21 cellular contexts compared by ENCODE assay signal in genomic region chr10:70391654-70392053, GRCh38. TPM values are rescaled to one million over a fixed set of nuclear protein-coding genes. Genes with fewer than 3 reads are reported as not detected.
DNase-seq lines count a peak whose midpoint lies in the region; ATAC-seq, FAIRE-seq and TF ChIP-seq lines count a peak whose summit lies in the region.
"Had no signal": no experiment of that assay in that cellular context is flagged by ENCODE, and none has a peak within 500 bp of the region (broad histone marks: within the 10 kb centered on the region; RNA-seq: fewer than 3 reads in every experiment).

No MANE protein-coding gene starts in this region.

- no peak overlapping the region for H2BK15ac ChIP-seq in mesenchymal stem cell (ENCODE audit: low read depth, poor library complexity, severe bottlenecking)

- H3K27ac Mint-ChIP-seq in type B pancreatic cell: peak overlapping the region; percentile 26
- H3K27ac Mint-ChIP-seq: CD4-positive, alpha-beta memory T cell; HFFc6 had no signal

- H2AFZ ChIP-seq in mesenchymal stem cell (ENCODE audit: low read depth, low read length): no peak overlapping the region
- no peak overlapping the region for H2AFZ ChIP-seq in HepG2 (ENCODE audit: low read length)

- in situ Hi-C loops in HepG2 (cut with HindIII; ENCODE audit: extremely low pct_ligation_motif_present, low pct_unique_long_range_greater_than_20kb): no loop called here

- no peak for TF ChIP-seq CTCF in heart left ventricle (IDR thresholded peaks at IDR 0.05)
- TF ChIP-seq CTCF in body of pancreas (IDR thresholded peaks at IDR 0.05): no peak
- no peak for TF ChIP-seq CTCF in type B pancreatic cell (conservative IDR thresholded peaks at IDR 0.05)
- no peak for TF ChIP-seq CTCF in HepG2 (CRISPR knock-in tag; IDR thresholded peaks at IDR 0.05)

- H3K27ac ChIP-seq in heart left ventricle (no peak overlapping the region), body of pancreas (peak overlapping the region in 3 of 4 donors; percentile 67 to 78 (median 74)), mesenchymal stem cell (ENCODE audit: low read length, poor library complexity, severe bottlenecking) (no peak overlapping the region), HepG2 (ENCODE audit: extremely low read length, insufficient read depth, low read length) (no peak overlapping the region)
- H3K27ac ChIP-seq: C4-2B had no signal

- no peak for TF ChIP-seq RAD21 in HepG2 (CRISPR knock-in tag; IDR thresholded peaks at IDR 0.05)

- no peak for FAIRE-seq in HepG2 (lab: Jason Lieb, UNC)
- FAIRE-seq: A204.1, GM12878, GM18507 had no signal

- TF ChIP-seq POLR2A in heart left ventricle (IDR thresholded peaks at IDR 0.05) (no peak), body of pancreas (IDR thresholded peaks at IDR 0.05) (no peak), HepG2 (IDR thresholded peaks at IDR 0.05; ENCODE audit: insufficient read depth in 1 of 2, low read depth in 2 of 2, low read length in 2 of 2) (no peak)

- H3K4me2 ChIP-seq in mesenchymal stem cell (ENCODE audit: low read length, poor library complexity, severe bottlenecking) (no peak overlapping the region), HepG2 (ENCODE audit: low read depth, low read length) (no peak overlapping the region)

- H3K79me1 ChIP-seq in mesenchymal stem cell (replicated peaks; ENCODE audit: low read length, poor library complexity, severe bottlenecking): no peaks in the 10 kb centered on the region

- ATAC-seq in heart left ventricle: peak in 3 of 4 donors; percentile 32 to 58 (median 43)
- ATAC-seq in body of pancreas: no peak
- no peak for ATAC-seq in GM21515 (IDR thresholded peaks at IDR 0.05; ENCODE audit: unreplicated experiment)
- no peak for ATAC-seq in HepG2
- ATAC-seq: GM12878 had no signal

- H4K20me1 ChIP-seq in HepG2 (ENCODE audit: insufficient read depth, low read length): no peaks in the 10 kb centered on the region

- H3K4ac ChIP-seq in mesenchymal stem cell (ENCODE audit: low read depth in 1 of 2, low read length in 2 of 2): no peak overlapping the region

- H4K8ac ChIP-seq in mesenchymal stem cell (ENCODE audit: low read length): no peak overlapping the region

- POLR2A ChIA-PET in HepG2 (lab: Yijun Ruan, JAX): no interaction called here

- H3K14ac ChIP-seq in mesenchymal stem cell (ENCODE audit: low read length in 2 of 2): no peak overlapping the region

- H3K9me3 ChIP-seq in heart left ventricle (no peaks in the 10 kb centered on the region), body of pancreas (no peaks in the 10 kb centered on the region), mesenchymal stem cell (ENCODE audit: control insufficient read depth, low read length) (no peaks in the 10 kb centered on the region), HepG2 (ENCODE audit: low read length) (no peaks in the 10 kb centered on the region)
- H3K9me3 ChIP-seq: BE2C had no signal

- peaks cover 0 to 8% (median 0%) of the 10 kb centered on the region in 12 donors for H3K4me1 ChIP-seq in heart left ventricle
- H3K4me1 ChIP-seq in body of pancreas: peaks cover 22% of the 10 kb centered on the region
- H3K4me1 ChIP-seq in mesenchymal stem cell (ENCODE audit: control insufficient read depth, insufficient read depth, low read depth, low read length): peaks cover 2% of the 10 kb centered on the region
- peaks cover 20% of the 10 kb centered on the region for H3K4me1 ChIP-seq in HepG2 (ENCODE audit: insufficient read depth, low read length)
- H3K4me1 ChIP-seq: BE2C had no signal

- H2BK12ac ChIP-seq in mesenchymal stem cell (ENCODE audit: low read length in 2 of 2): no peak overlapping the region

- CTCF ChIA-PET in HepG2 (lab: Yijun Ruan, JAX; ENCODE audit: low intra/inter-chr PET ratio, low total read pairs): no interaction called here

- no peaks in the 10 kb centered on the region for H3K9me3 Mint-ChIP-seq in type B pancreatic cell
- H3K9me3 Mint-ChIP-seq: CD4-positive, alpha-beta memory T cell; HFFc6 had no signal

- peak overlapping the region; percentile 44 for H2BK5ac ChIP-seq in mesenchymal stem cell (ENCODE audit: low read depth, low read length, poor library complexity, severe bottlenecking)

- no peak overlapping the region for H3K4me3 Mint-ChIP-seq in type B pancreatic cell
- H3K4me3 Mint-ChIP-seq: CD4-positive, alpha-beta memory T cell; HFFc6 had no signal

- H4K91ac ChIP-seq in mesenchymal stem cell (ENCODE audit: low read length): no peak overlapping the region

- no peaks in the 10 kb centered on the region for H3K36me3 Mint-ChIP-seq in type B pancreatic cell
- H3K36me3 Mint-ChIP-seq: CD4-positive, alpha-beta memory T cell had no signal

- intact Hi-C loops in heart left ventricle (cut with DNase I) (no loop called here), cardiac septum (cut with DNase I) (no loop called here), body of pancreas (cut with DNase I) (no loop called here), HepG2 (cut with micrococcal nuclease; ENCODE audit: unreplicated experiment) (no loop called here)

- no peak for TF ChIP-seq EP300 in HepG2 (IDR thresholded peaks at IDR 0.05; ENCODE audit: low read depth in 2 of 2, low read length in 2 of 2)
- no peak for TF ChIP-seq EP300 in HepG2 (CRISPR knock-in tag; IDR thresholded peaks at IDR 0.05; ENCODE audit: borderline replicate concordance)

- no peak overlapping the region for H2BK120ac ChIP-seq in mesenchymal stem cell (ENCODE audit: low read depth, low read length)

- H3K4me3 ChIP-seq in heart left ventricle (no peak overlapping the region), body of pancreas (no peak overlapping the region), mesenchymal stem cell (ENCODE audit: insufficient read depth in 1 of 2, low read depth in 1 of 2, low read length in 2 of 2) (no peak overlapping the region), HepG2 (replicated peaks in 1 of 3; ENCODE audit: insufficient read depth in 1 of 3, low read depth in 2 of 3, low read length in 3 of 3) (no peak overlapping the region)
- H3K4me3 ChIP-seq: GM12878 had no signal

- H3K4me1 Mint-ChIP-seq in type B pancreatic cell (ENCODE audit: unreplicated experiment): peaks cover 13% of the 10 kb centered on the region

- H3K18ac ChIP-seq in mesenchymal stem cell (ENCODE audit: low read depth in 1 of 2, low read length in 2 of 2): no peak overlapping the region

- no peak for DNase-seq in heart left ventricle
- no peak for DNase-seq in cardiac septum (ENCODE audit: low spot score)
- DNase-seq in body of pancreas: no peak
- DNase-seq in mesenchymal stem cell: no peak
- no peak for DNase-seq in type B pancreatic cell (ENCODE audit: extremely low spot score, unreplicated experiment)
- DNase-seq in NCI-H2227 (lab: John Stamatoyannopoulos, UW; ENCODE audit: unreplicated experiment): no peak
- DNase-seq in HepG2 (ENCODE audit: low spot score): no peak
- DNase-seq: BE2C; CD4-positive, alpha-beta memory T cell; DMS79; HCEC 1CT; HFFc6 had no signal

- no peaks in the 10 kb centered on the region for H3K79me2 ChIP-seq in HepG2 (ENCODE audit: insufficient read depth, low read length)

- 17 to 30% (median 23%) methylated on average over 4 of the region's 4 CpGs for WGBS in heart left ventricle, 4 donors
- 21 to 22% methylated on average over 4 of the region's 4 CpGs for WGBS in body of pancreas, 2 donors
- WGBS in mesenchymal stem cell: 73% methylated on average over 4 of the region's 4 CpGs
- WGBS in HepG2 (ENCODE audit: low lambda C conversion rate): 28% methylated on average over 4 of the region's 4 CpGs

- peaks cover 10% of the 10 kb centered on the region for H3K27me3 Mint-ChIP-seq in type B pancreatic cell

- H3K36me3 ChIP-seq in heart left ventricle: no peaks in the 10 kb centered on the region
- H3K36me3 ChIP-seq in body of pancreas (replicated peaks in 1 of 2; ENCODE audit: insufficient read depth in 1 of 2, low read depth in 2 of 2): no peaks in the 10 kb centered on the region
- no peaks in the 10 kb centered on the region for H3K36me3 ChIP-seq in mesenchymal stem cell (ENCODE audit: control insufficient read depth in 1 of 2, insufficient read depth in 2 of 2, low read depth in 1 of 2, low read length in 2 of 2)
- no peaks in the 10 kb centered on the region for H3K36me3 ChIP-seq in HepG2 (replicated peaks in 1 of 2; ENCODE audit: control insufficient read depth in 1 of 2, insufficient read depth in 2 of 2, low read length in 2 of 2)
- H3K36me3 ChIP-seq: BE2C had no signal

- no peaks in the 10 kb centered on the region for H3K27me3 ChIP-seq in heart left ventricle
- no peaks in the 10 kb centered on the region for H3K27me3 ChIP-seq in body of pancreas
- peaks cover 14 to 15% of the 10 kb centered on the region in 2 experiments for H3K27me3 ChIP-seq in mesenchymal stem cell (ENCODE audit: control insufficient read depth in 1 of 2, insufficient read depth in 1 of 2, low read length in 2 of 2)
- no peaks in the 10 kb centered on the region for H3K27me3 ChIP-seq in HepG2 (ENCODE audit: control insufficient read depth in 1 of 2, insufficient read depth in 2 of 2, low read length in 2 of 2)
- H3K27me3 ChIP-seq: BE2C had no signal

- no peak overlapping the region for H2AK5ac ChIP-seq in mesenchymal stem cell (ENCODE audit: low read length, severe bottlenecking)

- H3K23ac ChIP-seq in mesenchymal stem cell (ENCODE audit: low read length in 2 of 2): no peak overlapping the region

- BruUV-seq in HepG2 (replicated peaks; lab: Mats Ljungman, UMichigan): no TSS peak

- H3K9ac ChIP-seq in mesenchymal stem cell (ENCODE audit: low read length): no peak overlapping the region
- H3K9ac ChIP-seq in HepG2 (ENCODE audit: insufficient read depth, low read depth, low read length): no peak overlapping the region

RNA-seq across cellular contexts. Expression of gene LRRC20, which starts 9.2 kb away (rescaled TPM):
- total RNA-seq in heart left ventricle (10 to 100 TPM; 32.7 to 92.2 (median 60.2) TPM), cardiac septum (46.3 TPM), body of pancreas (1 to 10 TPM in 1 of 2 donors, under 1 TPM in 1; 0.66 to 1.6 TPM), type B pancreatic cell (ENCODE audit: low replicate concordance) (6.1 and 17.6 TPM in 2 replicates), HepG2 (2016; rRNA removed; fragmentation: Illumina TruSeq; extraction: Trizol) (37.5 and 38.6 TPM in 2 replicates)
- polyA plus RNA-seq in heart left ventricle (10 to 100 TPM; 24.8 to 28.4 TPM), HepG2 (2011; rRNA removed) (31.1 and 37.0 TPM in 2 replicates)
- polyA plus RNA-seq in mesenchymal stem cell (2013, experiment 1 of 2): 15.0 TPM
- 16.2 TPM for polyA plus RNA-seq in mesenchymal stem cell (2013, experiment 2 of 2)
- total RNA-seq in HepG2 (2016; cell fraction: cytosol; rRNA removed; fragmentation: Illumina TruSeq; extraction: Trizol; ENCODE audit: low read depth): 7.5 and 7.6 TPM in 2 replicates
- total RNA-seq in HepG2 (2016; cell fraction: insoluble cytoplasmic fraction; rRNA removed; fragmentation: Illumina TruSeq; extraction: Trizol): 31.9 and 38.9 TPM in 2 replicates
- total RNA-seq in HepG2 (2016; cell fraction: membrane; rRNA removed; fragmentation: Illumina TruSeq; extraction: Trizol): 28.7 and 30.2 TPM in 2 replicates
- 21.0 and 21.2 TPM in 2 replicates for total RNA-seq in HepG2 (2016; cell fraction: nucleus; rRNA removed; fragmentation: Illumina TruSeq; extraction: Trizol)
- 40.7 and 41.5 TPM in 2 replicates for polyA plus RNA-seq in HepG2 (2011; cell fraction: cytosol; rRNA removed)
- polyA plus RNA-seq in HepG2 (2011; cell fraction: nucleus; rRNA removed): 39.1 and 48.3 TPM in 2 replicates
- 20.8 and 26.7 TPM in 2 replicates for polyA plus RNA-seq in HepG2 (2012)
- polyA plus RNA-seq in HepG2 (2016; cell fraction: cytosol; fragmentation: Illumina TruSeq; extraction: Trizol; ENCODE audit: low read depth): 6.9 and 8.4 TPM in 2 replicates
- polyA plus RNA-seq in HepG2 (2016; cell fraction: insoluble cytoplasmic fraction; fragmentation: Illumina TruSeq; extraction: Trizol; ENCODE audit: low read depth): 39.8 and 43.5 TPM in 2 replicates
- 24.8 and 26.5 TPM in 2 replicates for polyA plus RNA-seq in HepG2 (2016; cell fraction: membrane; fragmentation: Illumina TruSeq; extraction: Trizol; ENCODE audit: low read depth)
- polyA plus RNA-seq in HepG2 (2016; cell fraction: nucleus; fragmentation: Illumina TruSeq; extraction: Trizol; ENCODE audit: insufficient read depth, low read depth): 43.4 and 44.0 TPM in 2 replicates
- 8.9 and 35.0 TPM in 2 replicates for polyA minus RNA-seq in HepG2 (2011; rRNA and poly(A)+ RNA removed; ENCODE audit: low replicate concordance)
- 14.2 and 15.2 TPM in 2 replicates for polyA minus RNA-seq in HepG2 (2011; cell fraction: cytosol; rRNA and poly(A)+ RNA removed)
- polyA minus RNA-seq in HepG2 (2011; cell fraction: nucleus; rRNA and poly(A)+ RNA removed): 8.6 and 11.4 TPM in 2 replicates

RNA-seq across cellular contexts. Expression of gene EIF4EBP2, which starts 12.3 kb away (rescaled TPM):
- total RNA-seq in heart left ventricle: 100 to 1,000 TPM in 1 of 9 donors, 10 to 100 TPM in 8; 78.3 to 150 (median 89.7) TPM
- 10 to 100 TPM; 20.6 to 41.8 TPM for polyA plus RNA-seq in heart left ventricle
- total RNA-seq in cardiac septum: 69.8 TPM
- 10 to 100 TPM; 44.9 to 47.1 TPM for total RNA-seq in body of pancreas
- 48.3 TPM for polyA plus RNA-seq in mesenchymal stem cell (2013, experiment 1 of 2)
- 48.7 TPM for polyA plus RNA-seq in mesenchymal stem cell (2013, experiment 2 of 2)
- 80.4 and 100 TPM in 2 replicates for total RNA-seq in type B pancreatic cell (ENCODE audit: low replicate concordance)
- 22.0 and 38.0 TPM in 2 replicates for total RNA-seq in HepG2 (2016; rRNA removed; fragmentation: Illumina TruSeq; extraction: Trizol)
- total RNA-seq in HepG2 (2016; cell fraction: cytosol; rRNA removed; fragmentation: Illumina TruSeq; extraction: Trizol; ENCODE audit: low read depth): 17.2 and 19.6 TPM in 2 replicates
- 21.9 and 34.6 TPM in 2 replicates for total RNA-seq in HepG2 (2016; cell fraction: insoluble cytoplasmic fraction; rRNA removed; fragmentation: Illumina TruSeq; extraction: Trizol)
- total RNA-seq in HepG2 (2016; cell fraction: membrane; rRNA removed; fragmentation: Illumina TruSeq; extraction: Trizol): 61.0 and 70.2 TPM in 2 replicates
- total RNA-seq in HepG2 (2016; cell fraction: nucleus; rRNA removed; fragmentation: Illumina TruSeq; extraction: Trizol): 16.9 and 19.6 TPM in 2 replicates
- polyA plus RNA-seq in HepG2 (2011; rRNA removed): 15.2 and 16.9 TPM in 2 replicates
- 11.8 and 19.5 TPM in 2 replicates for polyA plus RNA-seq in HepG2 (2011; cell fraction: cytosol; rRNA removed)
- polyA plus RNA-seq in HepG2 (2011; cell fraction: nucleus; rRNA removed): 6.5 and 9.6 TPM in 2 replicates
- 30.8 and 39.1 TPM in 2 replicates for polyA plus RNA-seq in HepG2 (2012)
- 64.7 and 66.1 TPM in 2 replicates for polyA plus RNA-seq in HepG2 (2016; cell fraction: cytosol; fragmentation: Illumina TruSeq; extraction: Trizol; ENCODE audit: low read depth)
- 46.1 and 53.1 TPM in 2 replicates for polyA plus RNA-seq in HepG2 (2016; cell fraction: insoluble cytoplasmic fraction; fragmentation: Illumina TruSeq; extraction: Trizol; ENCODE audit: low read depth)
- 111 and 131 TPM in 2 replicates for polyA plus RNA-seq in HepG2 (2016; cell fraction: membrane; fragmentation: Illumina TruSeq; extraction: Trizol; ENCODE audit: low read depth)
- 25.2 TPM in 2 replicates for polyA plus RNA-seq in HepG2 (2016; cell fraction: nucleus; fragmentation: Illumina TruSeq; extraction: Trizol; ENCODE audit: insufficient read depth, low read depth)
- 19.1 and 27.4 TPM in 2 replicates for polyA minus RNA-seq in HepG2 (2011; rRNA and poly(A)+ RNA removed; ENCODE audit: low replicate concordance)
- 18.4 and 23.2 TPM in 2 replicates for polyA minus RNA-seq in HepG2 (2011; cell fraction: cytosol; rRNA and poly(A)+ RNA removed)
- 15.6 and 18.5 TPM in 2 replicates for polyA minus RNA-seq in HepG2 (2011; cell fraction: nucleus; rRNA and poly(A)+ RNA removed)

RNA-seq across cellular contexts. Expression of gene NODAL, which starts 49.8 kb away (rescaled TPM):
- total RNA-seq in heart left ventricle: under 1 TPM in 2 of 9 donors, not detected in 7; 0.22 to 0.37 TPM
- not detected for polyA plus RNA-seq in heart left ventricle
- total RNA-seq in cardiac septum: 0.38 TPM
- not detected for total RNA-seq in body of pancreas
- not detected for polyA plus RNA-seq in mesenchymal stem cell (2013, experiment 1 of 2)
- not detected for polyA plus RNA-seq in mesenchymal stem cell (2013, experiment 2 of 2)
- not detected in 2 replicates for total RNA-seq in type B pancreatic cell (ENCODE audit: low replicate concordance)
- total RNA-seq in HepG2 (2016; rRNA removed; fragmentation: Illumina TruSeq; extraction: Trizol): 0.24 TPM in 1 of 2 replicates, not detected in the other
- total RNA-seq in HepG2 (2016; cell fraction: cytosol; rRNA removed; fragmentation: Illumina TruSeq; extraction: Trizol; ENCODE audit: low read depth): not detected in 2 replicates
- total RNA-seq in HepG2 (2016; cell fraction: insoluble cytoplasmic fraction; rRNA removed; fragmentation: Illumina TruSeq; extraction: Trizol): not detected in 2 replicates
- total RNA-seq in HepG2 (2016; cell fraction: membrane; rRNA removed; fragmentation: Illumina TruSeq; extraction: Trizol): 0.17 TPM in 1 of 2 replicates, not detected in the other
- not detected in 2 replicates for total RNA-seq in HepG2 (2016; cell fraction: nucleus; rRNA removed; fragmentation: Illumina TruSeq; extraction: Trizol)
- not detected in 2 replicates for polyA plus RNA-seq in HepG2 (2011; rRNA removed)
- polyA plus RNA-seq in HepG2 (2011; cell fraction: cytosol; rRNA removed): not detected in 2 replicates
- not detected in 2 replicates for polyA plus RNA-seq in HepG2 (2011; cell fraction: nucleus; rRNA removed)
- polyA plus RNA-seq in HepG2 (2012): not detected in 2 replicates
- polyA plus RNA-seq in HepG2 (2016; cell fraction: cytosol; fragmentation: Illumina TruSeq; extraction: Trizol; ENCODE audit: low read depth): not detected in 2 replicates
- not detected in 2 replicates for polyA plus RNA-seq in HepG2 (2016; cell fraction: insoluble cytoplasmic fraction; fragmentation: Illumina TruSeq; extraction: Trizol; ENCODE audit: low read depth)
- polyA plus RNA-seq in HepG2 (2016; cell fraction: membrane; fragmentation: Illumina TruSeq; extraction: Trizol; ENCODE audit: low read depth): not detected in 2 replicates
- not detected in 2 replicates for polyA plus RNA-seq in HepG2 (2016; cell fraction: nucleus; fragmentation: Illumina TruSeq; extraction: Trizol; ENCODE audit: insufficient read depth, low read depth)
- not detected in 2 replicates for polyA minus RNA-seq in HepG2 (2011; rRNA and poly(A)+ RNA removed; ENCODE audit: low replicate concordance)
- not detected in 2 replicates for polyA minus RNA-seq in HepG2 (2011; cell fraction: cytosol; rRNA and poly(A)+ RNA removed)
- polyA minus RNA-seq in HepG2 (2011; cell fraction: nucleus; rRNA and poly(A)+ RNA removed): not detected in 2 replicates
- total RNA-seq: CD4-positive, alpha-beta memory T cell; G401; GM12878; H4; HFFc6; HT1080 had no signal
- polyA plus RNA-seq: AG04450, GM12878 had no signal

Comparison
In these comparisons a context has a peak if more than half of its experiments do, and no peak if none do; other contexts are left out.
1. ATAC-seq: peak in heart left ventricle (3 of 4); none in body of pancreas (single experiment), GM21515 (single experiment) and HepG2 (single experiment).
2. H3K27ac ChIP-seq: peak in body of pancreas (3 of 4); none in heart left ventricle (0 of 12), mesenchymal stem cell (single experiment) and HepG2 (single experiment).